In the genomic region with DNA sequence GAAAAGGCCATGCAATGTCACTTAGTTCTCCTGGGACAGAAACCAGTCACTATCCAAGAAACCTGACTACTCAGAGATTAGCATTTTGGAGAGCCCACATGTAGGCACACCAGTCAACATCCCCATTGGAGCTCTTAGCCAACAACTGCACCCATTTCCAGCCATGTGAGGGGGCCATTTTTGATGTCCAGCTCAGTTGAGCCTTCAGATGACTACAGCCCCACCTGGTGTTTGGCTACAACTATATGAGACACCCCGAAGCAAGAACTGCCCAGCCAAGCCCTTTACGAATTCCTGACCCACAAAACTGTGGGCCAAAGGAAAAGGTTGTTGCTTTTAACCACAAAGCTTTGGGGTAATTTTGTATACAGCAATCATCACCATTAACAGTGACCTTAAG, we compare ENCODE assay signal across 20 cellular contexts.
"Had no signal": no experiment of that assay in that cellular context is flagged by ENCODE, and none has a peak within 500 bp of the region (broad histone marks: within the 10 kb centered on the region; RNA-seq: fewer than 3 reads in every experiment).

No MANE protein-coding gene starts in this region.

- H3K36me3 ChIP-seq: esophagus squamous epithelium, lower lobe of right lung, sigmoid colon, stomach, vagina had no signal

- H3K4me2 ChIP-seq: hepatocyte had no signal

- H3K27me3 ChIP-seq: esophagus squamous epithelium, hepatocyte, sigmoid colon, stomach, vagina had no signal

- H3K36me3 Mint-ChIP-seq: natural killer cell treated with Interleukin-12 subunit alpha and Interleukin-12 subunit beta and Interleukin-15 and Interleukin-18, amount 100 ng/mL, for 72 hours; stimulated activated effector memory CD8-positive, alpha-beta T cell treated with anti-CD3 and anti-CD28 coated beads, Interleukin-12 subunit alpha, Interleukin-12 subunit beta, amount 100 ng/mL, for 72 hours had no signal

- H3K27me3 Mint-ChIP-seq: activated CD4-positive, alpha-beta T cell treated with anti-CD3 and anti-CD28 coated beads, Interleukin-2, amount 10 ng/mL, durations not matched to agents 7 days and 5 days; natural killer cell treated with Interleukin-12 subunit alpha and Interleukin-12 subunit beta and Interleukin-15 and Interleukin-18, amount 100 ng/mL, for 72 hours had no signal

- H3K27ac Mint-ChIP-seq: activated CD4-positive, alpha-beta T cell treated with anti-CD3 and anti-CD28 coated beads, Interleukin-2, amount 10 ng/mL, durations not matched to agents 7 days and 5 days; activated CD8-positive, alpha-beta T cell treated with anti-CD3 and anti-CD28 coated beads, Interleukin-2, amount 10 ng/mL, durations not matched to agents 7 days and 5 days; natural killer cell treated with Interleukin-12 subunit alpha and Interleukin-12 subunit beta and Interleukin-15 and Interleukin-18, amount 100 ng/mL, for 72 hours; stimulated activated effector memory CD8-positive, alpha-beta T cell treated with anti-CD3 and anti-CD28 coated beads, Interleukin-12 subunit alpha, Interleukin-12 subunit beta, amount 100 ng/mL, for 72 hours had no signal

- H2AFZ ChIP-seq: hepatocyte, parathyroid adenoma had no signal

- H3K9me3 Mint-ChIP-seq: activated CD4-positive, alpha-beta T cell treated with anti-CD3 and anti-CD28 coated beads, Interleukin-2, amount 10 ng/mL, durations not matched to agents 7 days and 5 days had no signal

- H3K4me3 ChIP-seq: esophagus squamous epithelium, hepatocyte, lower lobe of right lung, sigmoid colon, stomach, vagina had no signal

- ATAC-seq: activated CD4-positive, CD25-positive, alpha-beta regulatory T cell treated with anti-CD3 and anti-CD28 coated beads, Interleukin-2, amount 50 U/mL, for 24 hours; activated CD8-positive, alpha-beta T cell treated with anti-CD3 and anti-CD28 coated beads, Interleukin-2, amount 10 ng/mL, durations not matched to agents 7 days and 5 days; activated T-cell treated with anti-CD3 and anti-CD28 coated beads, Interleukin-2, amount 50 U/mL, for 4 hours; lower lobe of right lung; natural killer cell treated with Interleukin-12 subunit alpha and Interleukin-12 subunit beta and Interleukin-15 and Interleukin-18, amount 100 ng/mL, for 72 hours; stimulated activated effector memory CD8-positive, alpha-beta T cell treated with anti-CD3 and anti-CD28 coated beads, Interleukin-12 subunit alpha, Interleukin-12 subunit beta, amount 100 ng/mL, for 72 hours had no signal

- H3K4me1 ChIP-seq: esophagus squamous epithelium, lower lobe of right lung, parathyroid adenoma, sigmoid colon, stomach, vagina had no signal

- H3K4me3 Mint-ChIP-seq: activated CD4-positive, alpha-beta T cell treated with anti-CD3 and anti-CD28 coated beads, Interleukin-2, amount 10 ng/mL, durations not matched to agents 7 days and 5 days; activated CD8-positive, alpha-beta T cell treated with anti-CD3 and anti-CD28 coated beads, Interleukin-2, amount 10 ng/mL, durations not matched to agents 7 days and 5 days; activated T-cell treated with anti-CD3 and anti-CD28 coated beads, Interleukin-2, amount 50 U/mL, for 4 hours; natural killer cell treated with Interleukin-12 subunit alpha and Interleukin-12 subunit beta and Interleukin-15 and Interleukin-18, amount 100 ng/mL, for 72 hours; stimulated activated effector memory CD8-positive, alpha-beta T cell treated with anti-CD3 and anti-CD28 coated beads, Interleukin-12 subunit alpha, Interleukin-12 subunit beta, amount 100 ng/mL, for 72 hours had no signal

- H3K9ac ChIP-seq: parathyroid adenoma had no signal

- H3K4me1 Mint-ChIP-seq: activated CD4-positive, alpha-beta T cell treated with anti-CD3 and anti-CD28 coated beads, Interleukin-2, amount 10 ng/mL, durations not matched to agents 7 days and 5 days; stimulated activated effector memory CD8-positive, alpha-beta T cell treated with anti-CD3 and anti-CD28 coated beads, Interleukin-12 subunit alpha, Interleukin-12 subunit beta, amount 100 ng/mL, for 72 hours had no signal

- H3K79me2 ChIP-seq: hepatocyte, parathyroid adenoma had no signal

- H3K9me3 ChIP-seq: esophagus squamous epithelium, lower lobe of right lung, sigmoid colon, stomach, vagina had no signal

- DNase-seq: activated CD4-positive, alpha-beta T cell treated with anti-CD3 and anti-CD28 coated beads, Interleukin-2, amount 10 ng/mL, durations not matched to agents 7 days and 5 days; activated CD8-positive, alpha-beta memory T cell treated with anti-CD3 and anti-CD28 coated beads, Interleukin-2, amount 50 U/mL, for 4 hours; activated CD8-positive, alpha-beta T cell treated with anti-CD3 and anti-CD28 coated beads, Interleukin-2, amount 10 ng/mL, durations not matched to agents 7 days and 5 days; activated effector memory CD4-positive, alpha-beta T cell treated with Interleukin-2 at 50 U/mL for 16 hours; activated naive CD4-positive, alpha-beta T cell treated with anti-CD3 and anti-CD28 coated beads, Interleukin-2, amount 50 U/mL, for 16 hours; activated T-cell treated with anti-CD3 and anti-CD28 coated beads, Interleukin-2, amount 50 U/mL, for 4 hours; aorta; cortex of kidney; esophagus squamous epithelium; lower lobe of right lung; sigmoid colon; stimulated activated CD4-positive, alpha-beta T cell treated with anti-CD3 and anti-CD28 coated beads, Interleukin-4, amount 100 ng/mL, for 24 hours; stomach; T-helper 9 cell had no signal

- H3K27ac ChIP-seq: esophagus squamous epithelium, hepatocyte, lower lobe of right lung, parathyroid adenoma, sigmoid colon, stomach, vagina had no signal
